11 cellular contexts compared by ENCODE assay signal in genomic region chr3:11634081-11634635, GRCh38. TPM values are rescaled to one million over a fixed set of nuclear protein-coding genes. Genes with fewer than 3 reads are reported as not detected.
A peak's percentile ranks its signal among the peaks of the same experiment; 100 is the strongest.
DNase-seq lines count a peak whose midpoint lies in the region; ATAC-seq and TF ChIP-seq lines count a peak whose summit lies in the region.
"Had no signal": no experiment of that assay in that cellular context is flagged by ENCODE, and none has a peak within 500 bp of the region (broad histone marks: within the 10 kb centered on the region; RNA-seq: fewer than 3 reads in every experiment).

No MANE protein-coding gene starts in this region.

- H3K4me3 Mint-ChIP-seq in MCF 10A (ENCODE audit: unreplicated experiment) = no peak overlapping the region
- H3K4me3 Mint-ChIP-seq: H9 had no signal

- POLR2A ChIA-PET in MCF 10A (lab: Yijun Ruan, JAX) = no interaction called here

- H3K4me3 ChIP-seq in breast epithelium (peak overlapping the region in 1 of 3 donors; percentile 7), body of pancreas (no peak overlapping the region), mucosa of descending colon (no peak overlapping the region), upper lobe of left lung (no peak overlapping the region)

- H3K36me3 Mint-ChIP-seq in MCF 10A (ENCODE audit: insufficient read depth, unreplicated experiment) = peaks cover 8% of the 10 kb centered on the region

- H3K4me1 ChIP-seq in breast epithelium (peaks cover 19 to 20% of the 10 kb centered on the region in 2 donors), body of pancreas (peaks cover 58% of the 10 kb centered on the region), mucosa of descending colon (ENCODE audit: low read depth) (peaks cover 20% of the 10 kb centered on the region), upper lobe of left lung (peaks cover 46 to 71% (median 68%) of the 10 kb centered on the region in 4 donors), foreskin keratinocyte (no peaks in the 10 kb centered on the region)

- no peak for DNase-seq in breast epithelium (ENCODE audit: low spot score in 2 of 2)
- no peak for DNase-seq in MCF 10A (ENCODE audit: unreplicated experiment)
- no peak for DNase-seq in body of pancreas
- DNase-seq in mucosa of descending colon = no peak
- DNase-seq in upper lobe of left lung = peak in 1 of 2 donors; percentile 49
- DNase-seq in foreskin keratinocyte = no peak
- DNase-seq: activated CD4-positive, alpha-beta T cell treated with anti-CD3 and anti-CD28 coated beads, Interleukin-2, amount 50 U/mL, for 48 hours; H9; NCI-H524 treated with DMSO at 0.1 percent for 48 hours had no signal

- H3K27ac ChIP-seq in breast epithelium (peak overlapping the region; percentile 92 to 98), body of pancreas (peak overlapping the region in 1 of 4 donors; percentile 37), upper lobe of left lung (peak overlapping the region; percentile 71 to 92 (median 78)), foreskin keratinocyte (no peak overlapping the region)

- TF ChIP-seq CTCF in breast epithelium (IDR thresholded peaks at IDR 0.05) (no peak), MCF 10A (IDR thresholded peaks at IDR 0.05; ENCODE audit: unreplicated experiment) (no peak), body of pancreas (IDR thresholded peaks at IDR 0.05) (no peak), mucosa of descending colon (IDR thresholded peaks at IDR 0.05) (no peak), upper lobe of left lung (IDR thresholded peaks at IDR 0.05) (no peak), foreskin keratinocyte (conservative IDR thresholded peaks at IDR 0.05) (no peak)

- ATAC-seq in body of pancreas (peak; percentile 40), mucosa of descending colon (peak; percentile 26), upper lobe of left lung (ENCODE audit: low FRiP score in 2 of 2) (peak in 1 of 2 donors; percentile 72), HG03469 (IDR thresholded peaks at IDR 0.05; ENCODE audit: unreplicated experiment) (no peak), foreskin keratinocyte (no peak), HG03135 (IDR thresholded peaks at IDR 0.05; ENCODE audit: unreplicated experiment) (no peak)

- BruUV-seq in MCF 10A (replicated peaks; lab: Mats Ljungman, UMichigan) = no TSS peak

- H3K27me3 Mint-ChIP-seq in MCF 10A (ENCODE audit: insufficient read depth, unreplicated experiment) = no peaks in the 10 kb centered on the region

- intact Hi-C loops in breast epithelium (cut with DNase I; ENCODE audit: low total_unique reads) (no loop called here), MCF 10A (cut with micrococcal nuclease) (no loop called here), body of pancreas (cut with DNase I) (no loop called here), mucosa of descending colon (cut with DNase I, micrococcal nuclease) (no loop called here)

- TF ChIP-seq POLR2A in breast epithelium (IDR thresholded peaks at IDR 0.05) (no peak), body of pancreas (IDR thresholded peaks at IDR 0.05) (no peak), upper lobe of left lung (IDR thresholded peaks at IDR 0.05) (no peak)

- no peaks in the 10 kb centered on the region for H3K36me3 ChIP-seq in breast epithelium
- H3K36me3 ChIP-seq in body of pancreas (replicated peaks in 1 of 2; ENCODE audit: insufficient read depth in 1 of 2, low read depth in 2 of 2) = no peaks in the 10 kb centered on the region
- no peaks in the 10 kb centered on the region for H3K36me3 ChIP-seq in mucosa of descending colon (ENCODE audit: low read depth)
- no peaks in the 10 kb centered on the region for H3K36me3 ChIP-seq in upper lobe of left lung

- CTCF ChIA-PET in MCF 10A (lab: Yijun Ruan, JAX) = no interaction called here

- H3K9me3 ChIP-seq in breast epithelium = no peaks in the 10 kb centered on the region
- no peaks in the 10 kb centered on the region for H3K9me3 ChIP-seq in body of pancreas
- H3K9me3 ChIP-seq in mucosa of descending colon = no peaks in the 10 kb centered on the region
- H3K9me3 ChIP-seq in upper lobe of left lung = no peaks in the 10 kb centered on the region

- H3K27ac Mint-ChIP-seq in MCF 10A (ENCODE audit: low read depth, unreplicated experiment) = no peak overlapping the region

- H3K27me3 ChIP-seq in breast epithelium = no peaks in the 10 kb centered on the region
- H3K27me3 ChIP-seq in body of pancreas = no peaks in the 10 kb centered on the region
- H3K27me3 ChIP-seq in upper lobe of left lung = no peaks in the 10 kb centered on the region
- H3K27me3 ChIP-seq in foreskin keratinocyte = no peaks in the 10 kb centered on the region

- H3K4me1 Mint-ChIP-seq in MCF 10A (ENCODE audit: insufficient read depth, unreplicated experiment) = peaks cover 56% of the 10 kb centered on the region

- TF ChIP-seq EP300 in upper lobe of left lung (IDR thresholded peaks at IDR 0.05) = peak in 2 of 4 donors; percentile 70 to 88

- 79 to 92% methylated on average over 11 of the region's 11 CpGs for WGBS in body of pancreas, 2 donors
- whole genome bisulfite sequencing in upper lobe of left lung, 2 donors = 57 to 61% methylated on average over 11 of the region's 11 CpGs

- no peaks in the 10 kb centered on the region for H3K9me3 Mint-ChIP-seq in MCF 10A (ENCODE audit: unreplicated experiment)
- H3K9me3 Mint-ChIP-seq: H9 had no signal

RNA-seq across cellular contexts. Expression of gene VGLL4, which starts 9.6 kb away (rescaled TPM):
- 10 to 100 TPM; 48.0 to 90.0 (median 68.5) TPM for total RNA-seq in breast epithelium
- 31.3 and 31.7 TPM in 2 replicates for total RNA-seq in MCF 10A (2022)
- total RNA-seq in body of pancreas = 10 to 100 TPM; 66.4 to 91.0 TPM
- 10 to 100 TPM; 42.5 to 51.3 (median 46.4) TPM for total RNA-seq in mucosa of descending colon
- 10 to 100 TPM; 46.5 to 93.6 (median 60.1) TPM for total RNA-seq in upper lobe of left lung
- 28.3 and 30.2 TPM in 2 replicates for total RNA-seq in foreskin keratinocyte
- polyA plus RNA-seq in foreskin keratinocyte = 13.6 and 14.8 TPM in 2 replicates

Comparison
In these comparisons a context has a peak if more than half of its experiments do, and no peak if none do; other contexts are left out.
1. ATAC-seq: peak in body of pancreas (single experiment) and mucosa of descending colon (single experiment); none in HG03469 (single experiment), foreskin keratinocyte (single experiment) and HG03135 (single experiment).